9 cellular contexts compared by ENCODE assay signal in the genomic region with DNA sequence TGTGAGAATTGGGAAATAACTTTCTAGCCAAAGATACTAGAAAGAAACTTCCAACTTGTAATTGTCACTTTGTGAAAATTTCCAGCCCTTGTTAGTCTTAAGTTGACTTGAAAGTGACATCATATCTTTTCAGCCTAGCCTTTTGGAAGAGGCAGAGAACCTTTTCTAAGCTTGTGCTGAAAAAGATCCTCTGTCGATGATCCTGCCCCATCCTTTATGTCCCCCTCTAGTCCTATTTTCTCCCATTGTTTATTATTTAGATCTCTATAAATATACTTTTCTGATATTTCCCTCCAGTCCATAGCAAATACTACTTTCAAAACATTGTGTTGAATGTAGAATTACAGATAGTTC. TPM values are rescaled to one million over a fixed set of nuclear protein-coding genes. Genes with fewer than 3 reads are reported as not detected.
DNase-seq lines count a peak whose midpoint lies in the region; ATAC-seq and TF ChIP-seq lines count a peak whose summit lies in the region.
"Had no signal": no experiment of that assay in that cellular context is flagged by ENCODE, and none has a peak within 500 bp of the region (broad histone marks: within the 10 kb centered on the region; RNA-seq: fewer than 3 reads in every experiment).

No MANE protein-coding gene starts in this region.

- H3K27ac ChIP-seq in BLaER1, result peak overlapping the region; percentile 96

- H3K4me3 ChIP-seq in BLaER1 (peak overlapping the region; percentile 98), choroid plexus epithelial cell (ENCODE audit: low read depth, low read length) (peak overlapping the region; percentile 88)
- peak overlapping the region; percentile 95 for H3K4me3 ChIP-seq in Jurkat, Clone E6-1 (ENCODE audit: low read length)

- no peak for DNase-seq in Jurkat, Clone E6-1 (ENCODE audit: low read depth, low spot score)
- DNase-seq in choroid plexus epithelial cell (ENCODE audit: low read depth) (no peak), natural killer cell (no peak), NCI-H1417 (lab: John Stamatoyannopoulos, UW) (no peak), A172 (ENCODE audit: low spot score) (no peak), SKM-1 treated with dmso at 0.1 percent for 144 hours (lab: John Stamatoyannopoulos, UW; ENCODE audit: unreplicated experiment) (no peak)
- DNase-seq: GF-D8 had no signal

- H3K27ac Mint-ChIP-seq in natural killer cell, result peak overlapping the region; percentile 91 to 93

- no peak for ATAC-seq in natural killer cell
- no peak for ATAC-seq in GM18502 (IDR thresholded peaks at IDR 0.05; ENCODE audit: poor library complexity, unreplicated experiment)

- peaks cover 65% of the 10 kb centered on the region for H3K4me1 ChIP-seq in BLaER1

- peak overlapping the region; percentile 95 for H3K4me2 ChIP-seq in BLaER1

- H3K36me3 Mint-ChIP-seq in natural killer cell, result no peaks in the 10 kb centered on the region

- no peaks in the 10 kb centered on the region for H3K9me3 ChIP-seq in BLaER1

- H3K9me3 Mint-ChIP-seq in natural killer cell, result no peaks in the 10 kb centered on the region

- no peaks in the 10 kb centered on the region for H3K27me3 ChIP-seq in BLaER1

- H3K27me3 Mint-ChIP-seq in natural killer cell (ENCODE audit: low read depth in 2 of 2), result no peaks in the 10 kb centered on the region

- peaks cover 75% of the 10 kb centered on the region for H4K20me1 ChIP-seq in BLaER1

- TF ChIP-seq CTCF in choroid plexus epithelial cell (conservative IDR thresholded peaks at IDR 0.05; ENCODE audit: low read depth, low read length) (no peak), natural killer cell (IDR thresholded peaks at IDR 0.05) (no peak)

- H3K4me3 Mint-ChIP-seq in natural killer cell, result peak overlapping the region; percentile 99

- 0 out of 2 replicates have a peak, but pooled peaks cover 5% of the 10 kb centered on the region for H3K36me3 ChIP-seq in BLaER1

- peak overlapping the region; percentile 94 for H3K9ac ChIP-seq in BLaER1

- peaks cover 60 to 71% of the 10 kb centered on the region in 2 donors for H3K4me1 Mint-ChIP-seq in natural killer cell

- intact Hi-C loops in natural killer cell (cut with micrococcal nuclease), result loop anchor here (2.0 kb wide), 2 partner anchors 13 to 35 kb away; no protein-coding TSS in a partner anchor

RNA-seq across cellular contexts. Expression of a gene that starts 2.8 kb away (rescaled TPM):
- polyA plus RNA-seq in Jurkat, Clone E6-1 (2012; ENCODE audit: insufficient read depth, insufficient read length), result 104 TPM
- total RNA-seq in natural killer cell, result 100 to 1,000 TPM in 1 of 3 donors, 10 to 100 TPM in 2; 85.3 to 118 (median 96.1) TPM
- total RNA-seq in A172 (2014; rRNA removed; shearing (Covaris generic)), result 4.7 and 8.4 TPM in 2 replicates
